Comparison of ENCODE assay signal across 10 cellular contexts in the genomic region with DNA sequence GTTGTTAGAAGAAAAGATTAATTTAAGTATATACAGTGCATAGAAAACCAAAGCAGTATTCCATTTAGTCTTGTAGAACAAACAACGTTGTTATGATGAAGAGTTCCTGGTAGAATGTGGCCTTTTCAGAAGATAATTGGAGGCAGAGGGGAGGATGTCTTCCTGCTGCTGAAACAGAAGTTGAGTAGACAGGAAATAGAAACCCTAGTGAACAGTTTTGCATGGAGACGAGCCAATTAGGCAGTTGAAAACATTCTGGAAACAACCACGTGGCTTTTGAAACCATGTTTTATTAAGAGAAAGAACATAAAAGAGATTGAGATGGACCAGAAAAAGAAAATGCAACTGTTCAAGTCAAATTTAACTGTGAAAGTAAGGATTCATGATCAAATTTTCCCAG.
DNase-seq lines count a peak whose midpoint lies in the region; ATAC-seq, FAIRE-seq and TF ChIP-seq lines count a peak whose summit lies in the region.
"Had no signal": no experiment of that assay in that cellular context is flagged by ENCODE, and none has a peak within 500 bp of the region (broad histone marks: within the 10 kb centered on the region; RNA-seq: fewer than 3 reads in every experiment).

No MANE protein-coding gene starts in this region.

- no peak for TF ChIP-seq RAD21 in HepG2 (CRISPR knock-in tag; IDR thresholded peaks at IDR 0.05)

- TF ChIP-seq EP300 in HepG2 (IDR thresholded peaks at IDR 0.05; ENCODE audit: low read depth in 2 of 2, low read length in 2 of 2), result no peak
- no peak for TF ChIP-seq EP300 in HepG2 (CRISPR knock-in tag; IDR thresholded peaks at IDR 0.05; ENCODE audit: borderline replicate concordance)

- peaks cover 40% of the 10 kb centered on the region for H3K4me1 ChIP-seq in muscle layer of colon (ENCODE audit: insufficient read depth, low read length)
- H3K4me1 ChIP-seq in HepG2 (ENCODE audit: insufficient read depth, low read length), result peaks cover 11% of the 10 kb centered on the region; the same call in 1 of the 2 replicates

- H4K20me1 ChIP-seq in HepG2 (ENCODE audit: insufficient read depth, low read length), result no peaks in the 10 kb centered on the region

- no TSS peak for BruUV-seq in HepG2 (replicated peaks; lab: Mats Ljungman, UMichigan)

- H3K79me2 ChIP-seq in HepG2 (ENCODE audit: insufficient read depth, low read length), result no peaks in the 10 kb centered on the region

- CTCF ChIA-PET in HepG2 (lab: Yijun Ruan, JAX; ENCODE audit: low intra/inter-chr PET ratio, low total read pairs), result no interaction called here

- ATAC-seq in HepG2, result no peak

- intact Hi-C loops in HepG2 (cut with micrococcal nuclease; ENCODE audit: unreplicated experiment), result no loop called here

- H3K27ac ChIP-seq in muscle layer of colon (ENCODE audit: low read depth, low read length) (peak overlapping the region; percentile 75), HepG2 (ENCODE audit: extremely low read length, insufficient read depth, low read length) (no peak overlapping the region)

- in situ Hi-C loops in HepG2 (cut with HindIII; ENCODE audit: extremely low pct_ligation_motif_present, low pct_unique_long_range_greater_than_20kb), result no loop called here

- no peak overlapping the region for H3K4me3 ChIP-seq in cardiac fibroblast (replicated peaks in 1 of 2; ENCODE audit: low read depth in 2 of 2, low read length in 2 of 2)
- H3K4me3 ChIP-seq in muscle layer of colon (ENCODE audit: low read depth in 1 of 2, low read length in 2 of 2), result no peak overlapping the region
- no peak overlapping the region for H3K4me3 ChIP-seq in HepG2 (replicated peaks in 1 of 3; ENCODE audit: insufficient read depth in 1 of 3, low read depth in 2 of 3, low read length in 3 of 3)

- TF ChIP-seq CTCF in AG09319 (IDR thresholded peaks at IDR 0.05; ENCODE audit: low read depth, low read length) (no peak), cardiac fibroblast (IDR thresholded peaks at IDR 0.05; ENCODE audit: low read depth, low read length) (no peak), HepG2 (CRISPR knock-in tag; IDR thresholded peaks at IDR 0.05) (no peak)

- no peaks in the 10 kb centered on the region for H3K27me3 ChIP-seq in muscle layer of colon (ENCODE audit: control insufficient read depth in 1 of 2, insufficient read depth in 2 of 2, low read length in 2 of 2)
- H3K27me3 ChIP-seq in HepG2 (ENCODE audit: control insufficient read depth in 1 of 2, insufficient read depth in 2 of 2, low read length in 2 of 2), result no peaks in the 10 kb centered on the region

- WGBS in HepG2 (ENCODE audit: low lambda C conversion rate), result 38% methylated on average over 3 of the region's 3 CpGs

- no peaks in the 10 kb centered on the region for H3K9me3 ChIP-seq in muscle layer of colon (ENCODE audit: low read length)
- H3K9me3 ChIP-seq in HepG2 (ENCODE audit: low read length), result no peaks in the 10 kb centered on the region

- no peaks in the 10 kb centered on the region for H3K36me3 ChIP-seq in muscle layer of colon (ENCODE audit: insufficient read depth, low read length)
- H3K36me3 ChIP-seq in HepG2 (replicated peaks in 1 of 2; ENCODE audit: control insufficient read depth in 1 of 2, insufficient read depth in 2 of 2, low read length in 2 of 2), result no peaks in the 10 kb centered on the region

- TF ChIP-seq POLR2A in HepG2 (IDR thresholded peaks at IDR 0.05; ENCODE audit: insufficient read depth in 1 of 2, low read depth in 2 of 2, low read length in 2 of 2), result no peak

- no peak overlapping the region for H3K9ac ChIP-seq in muscle layer of colon (ENCODE audit: low read length)
- H3K9ac ChIP-seq in HepG2 (ENCODE audit: insufficient read depth, low read depth, low read length), result no peak overlapping the region

- FAIRE-seq in HepG2 (lab: Jason Lieb, UNC), result no peak
- FAIRE-seq: D721Med had no signal

- no peak overlapping the region for H3K4me2 ChIP-seq in HepG2 (ENCODE audit: low read depth, low read length)

- POLR2A ChIA-PET in HepG2 (lab: Yijun Ruan, JAX), result no interaction called here

- DNase-seq in AG09319 (ENCODE audit: extremely low read depth, low read depth), result peak; percentile 29
- DNase-seq in NCI-H1436 treated with DMSO at 0.1 percent for 48 hours (lab: John Stamatoyannopoulos, UW), result peak; percentile 22
- peak; percentile 91 to 92 for DNase-seq in cardiac fibroblast (ENCODE audit: low read depth in 2 of 2)
- no peak for DNase-seq in NCI-H146 (lab: John Stamatoyannopoulos, UW)
- no peak for DNase-seq in NCI-H345 treated with DMSO at 0.1 percent for 48 hours (lab: John Stamatoyannopoulos, UW; ENCODE audit: unreplicated experiment)
- DNase-seq in HepG2 (ENCODE audit: low spot score), result no peak
- no peak for DNase-seq in DMS53 treated with DMSO at 0.1 percent for 48 hours (lab: John Stamatoyannopoulos, UW; ENCODE audit: unreplicated experiment)
- DNase-seq: activated T-cell treated with anti-CD3 and anti-CD28 coated beads for 4 hours had no signal

- no peak overlapping the region for H2AFZ ChIP-seq in HepG2 (ENCODE audit: low read length)

TF ChIP-seq in HepG2, 621 proteins besides CTCF, POLR2A, EP300 and RAD21:
- TF ChIP-seq ZNF121 (CRISPR knock-in tag; IDR thresholded peaks at IDR 0.05), result no peak
- TF ChIP-seq, protein P1, sequence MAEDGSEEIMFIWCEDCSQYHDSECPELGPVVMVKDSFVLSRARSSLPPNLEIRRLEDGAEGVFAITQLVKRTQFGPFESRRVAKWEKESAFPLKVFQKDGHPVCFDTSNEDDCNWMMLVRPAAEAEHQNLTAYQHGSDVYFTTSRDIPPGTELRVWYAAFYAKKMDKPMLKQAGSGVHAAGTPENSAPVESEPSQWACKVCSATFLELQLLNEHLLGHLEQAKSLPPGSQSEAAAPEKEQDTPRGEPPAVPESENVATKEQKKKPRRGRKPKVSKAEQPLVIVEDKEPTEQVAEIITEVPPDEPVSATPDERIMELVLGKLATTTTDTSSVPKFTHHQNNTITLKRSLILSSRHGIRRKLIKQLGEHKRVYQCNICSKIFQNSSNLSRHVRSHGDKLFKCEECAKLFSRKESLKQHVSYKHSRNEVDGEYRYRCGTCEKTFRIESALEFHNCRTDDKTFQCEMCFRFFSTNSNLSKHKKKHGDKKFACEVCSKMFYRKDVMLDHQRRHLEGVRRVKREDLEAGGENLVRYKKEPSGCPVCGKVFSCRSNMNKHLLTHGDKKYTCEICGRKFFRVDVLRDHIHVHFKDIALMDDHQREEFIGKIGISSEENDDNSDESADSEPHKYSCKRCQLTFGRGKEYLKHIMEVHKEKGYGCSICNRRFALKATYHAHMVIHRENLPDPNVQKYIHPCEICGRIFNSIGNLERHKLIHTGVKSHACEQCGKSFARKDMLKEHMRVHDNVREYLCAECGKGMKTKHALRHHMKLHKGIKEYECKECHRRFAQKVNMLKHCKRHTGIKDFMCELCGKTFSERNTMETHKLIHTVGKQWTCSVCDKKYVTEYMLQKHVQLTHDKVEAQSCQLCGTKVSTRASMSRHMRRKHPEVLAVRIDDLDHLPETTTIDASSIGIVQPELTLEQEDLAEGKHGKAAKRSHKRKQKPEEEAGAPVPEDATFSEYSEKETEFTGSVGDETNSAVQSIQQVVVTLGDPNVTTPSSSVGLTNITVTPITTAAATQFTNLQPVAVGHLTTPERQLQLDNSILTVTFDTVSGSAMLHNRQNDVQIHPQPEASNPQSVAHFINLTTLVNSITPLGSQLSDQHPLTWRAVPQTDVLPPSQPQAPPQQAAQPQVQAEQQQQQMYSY (CRISPR knock-in tag; IDR thresholded peaks at IDR 0.05), result no peak

Comparison
In these comparisons a context has a peak if more than half of its experiments do, and no peak if none do; other contexts are left out.
1. DNase-seq: peak in AG09319 (single experiment), NCI-H1436 treated with DMSO at 0.1 percent for 48 hours (single experiment) and cardiac fibroblast (2 of 2); none in NCI-H146 (single experiment), NCI-H345 treated with DMSO at 0.1 percent for 48 hours (single experiment), HepG2 (single experiment) and DMS53 treated with DMSO at 0.1 percent for 48 hours (single experiment).